Comparison of ENCODE assay signal across 12 cellular contexts in the genomic region with DNA sequence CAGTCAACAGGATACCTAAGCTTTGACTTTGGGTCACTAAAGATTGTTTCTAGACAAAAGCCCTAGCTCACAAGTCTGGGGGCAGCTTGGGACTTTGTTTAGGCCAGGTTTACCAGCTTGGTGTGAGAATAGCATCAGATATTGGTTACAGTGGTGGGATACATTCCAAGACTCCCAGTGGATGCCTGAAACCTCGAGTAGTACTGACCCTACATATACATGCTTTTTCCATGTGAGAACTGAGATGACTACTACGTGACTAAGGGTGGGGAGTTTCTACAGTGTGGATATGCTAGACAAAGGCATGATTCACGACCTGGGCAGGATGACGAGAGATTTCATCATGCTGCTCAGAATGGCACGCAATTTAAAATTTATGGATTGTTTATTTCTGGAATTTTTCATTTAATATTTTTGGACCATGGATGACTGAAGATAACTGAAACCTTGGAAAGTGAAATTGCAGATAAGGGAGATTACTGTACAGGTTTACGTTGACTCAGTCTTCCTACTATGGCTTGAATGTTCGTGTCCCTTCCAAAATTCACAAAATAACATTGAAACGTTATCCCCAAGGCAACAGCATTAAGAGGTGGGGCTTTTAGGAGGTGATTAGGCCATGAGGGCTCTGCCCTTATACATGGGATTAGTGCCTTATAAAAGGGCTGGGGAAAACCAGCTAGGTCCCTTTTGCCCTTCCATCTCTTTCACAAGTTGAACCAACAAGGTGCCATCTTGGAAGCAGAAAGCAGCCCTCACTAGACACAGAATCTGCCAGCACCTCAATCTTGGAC. TPM values are rescaled to one million over a fixed set of nuclear protein-coding genes. Genes with fewer than 3 reads are reported as not detected.
DNase-seq lines count a peak whose midpoint lies in the region; ATAC-seq, FAIRE-seq and TF ChIP-seq lines count a peak whose summit lies in the region.
"Had no signal": no experiment of that assay in that cellular context is flagged by ENCODE, and none has a peak within 500 bp of the region (broad histone marks: within the 10 kb centered on the region; RNA-seq: fewer than 3 reads in every experiment).

No MANE protein-coding gene starts in this region.

- POLR2A ChIA-PET in HepG2 (lab: Yijun Ruan, JAX), result no interaction called here

- no TSS peak for BruUV-seq in HepG2 (replicated peaks; lab: Mats Ljungman, UMichigan)

- H3K27ac ChIP-seq in HepG2 (ENCODE audit: extremely low read length, insufficient read depth, low read length) (no peak overlapping the region), right lobe of liver (no peak overlapping the region), right atrium auricular region (peak overlapping the region; percentile 84 to 85)
- H3K27ac ChIP-seq: tibial nerve had no signal

- no peak overlapping the region for H3K4me2 ChIP-seq in HepG2 (ENCODE audit: low read depth, low read length)

- intact Hi-C loops in HepG2 (cut with micrococcal nuclease; ENCODE audit: unreplicated experiment) (no loop called here), right lobe of liver (cut with DNase I) (no loop called here)

- TF ChIP-seq EP300 in HepG2 (IDR thresholded peaks at IDR 0.05; ENCODE audit: low read depth in 2 of 2, low read length in 2 of 2), result no peak
- TF ChIP-seq EP300 in HepG2 (CRISPR knock-in tag; IDR thresholded peaks at IDR 0.05; ENCODE audit: borderline replicate concordance), result no peak

- no peaks in the 10 kb centered on the region for H3K9me3 ChIP-seq in HepG2 (ENCODE audit: low read length)
- H3K9me3 ChIP-seq in right lobe of liver, result no peaks in the 10 kb centered on the region
- peaks cover 6% of the 10 kb centered on the region for H3K9me3 ChIP-seq in adipocyte (ENCODE audit: control insufficient read depth, low read length)
- H3K9me3 ChIP-seq in right atrium auricular region, result no peaks in the 10 kb centered on the region
- H3K9me3 ChIP-seq: Peyer's patch, tibial nerve had no signal

- no peak for TF ChIP-seq RAD21 in HepG2 (CRISPR knock-in tag; IDR thresholded peaks at IDR 0.05)

- H3K4me1 ChIP-seq in HepG2 (ENCODE audit: insufficient read depth, low read length), result peaks cover 39% of the 10 kb centered on the region
- peaks cover 0 to 26% (median 13%) of the 10 kb centered on the region in 4 donors for H3K4me1 ChIP-seq in right lobe of liver
- H3K4me1 ChIP-seq in adipocyte (ENCODE audit: control insufficient read depth, insufficient read depth, low read length), result peaks cover 48% of the 10 kb centered on the region
- H3K4me1 ChIP-seq in right atrium auricular region, result peaks cover 0 to 67% of the 10 kb centered on the region in 2 donors

- peaks cover 1 to 9% of the 10 kb centered on the region in 2 experiments; a peak in 2 of 5 replicates for H3K27me3 ChIP-seq in HepG2 (ENCODE audit: control insufficient read depth in 1 of 2, insufficient read depth in 2 of 2, low read length in 2 of 2)
- no peaks in the 10 kb centered on the region for H3K27me3 ChIP-seq in right lobe of liver
- no peaks in the 10 kb centered on the region for H3K27me3 ChIP-seq in adipocyte (replicated peaks; ENCODE audit: control insufficient read depth, insufficient read depth, low read length)
- no peaks in the 10 kb centered on the region for H3K27me3 ChIP-seq in right atrium auricular region
- H3K27me3 ChIP-seq: Peyer's patch, tibial nerve had no signal

- no peak for ATAC-seq in HepG2
- no peak for ATAC-seq in right lobe of liver
- ATAC-seq in GM21390 (IDR thresholded peaks at IDR 0.05; ENCODE audit: unreplicated experiment), result no peak
- ATAC-seq in GM21528 (IDR thresholded peaks at IDR 0.05; ENCODE audit: low FRiP score, unreplicated experiment), result no peak
- ATAC-seq: CD8-positive, alpha-beta T cell had no signal

- 61% methylated on average over 8 of the region's 8 CpGs for WGBS in HepG2 (ENCODE audit: low lambda C conversion rate)
- 94% methylated on average over 8 of the region's 8 CpGs for WGBS in right lobe of liver (ENCODE audit: insufficient coverage, low coverage, low lambda C conversion rate, missing lambda C conversion rate)

- no peak for FAIRE-seq in HepG2 (lab: Jason Lieb, UNC)

- no peak overlapping the region for H3K4me3 ChIP-seq in HepG2 (replicated peaks in 1 of 3; ENCODE audit: insufficient read depth in 1 of 3, low read depth in 2 of 3, low read length in 3 of 3)
- no peak overlapping the region for H3K4me3 ChIP-seq in right lobe of liver
- H3K4me3 ChIP-seq in adipocyte (ENCODE audit: low read length), result no peak overlapping the region
- no peak overlapping the region for H3K4me3 ChIP-seq in right atrium auricular region
- H3K4me3 ChIP-seq: Peyer's patch, tibial nerve had no signal

- no peaks in the 10 kb centered on the region for H3K36me3 ChIP-seq in HepG2 (replicated peaks in 1 of 2; ENCODE audit: control insufficient read depth in 1 of 2, insufficient read depth in 2 of 2, low read length in 2 of 2)
- no peaks in the 10 kb centered on the region for H3K36me3 ChIP-seq in right lobe of liver
- H3K36me3 ChIP-seq in adipocyte (ENCODE audit: control insufficient read depth, insufficient read depth, low read length, severe bottlenecking), result no peaks in the 10 kb centered on the region
- H3K36me3 ChIP-seq in right atrium auricular region, result no peaks in the 10 kb centered on the region
- H3K36me3 ChIP-seq: Peyer's patch, tibial nerve had no signal

- DNase-seq in HepG2 (ENCODE audit: low spot score) (no peak), right lobe of liver (no peak), adipocyte (ENCODE audit: low read depth) (peak; percentile 92), right atrium auricular region (ENCODE audit: low spot score) (no peak), Kasumi-1 (lab: John Stamatoyannopoulos, UW) (no peak), GOT3 (lab: John Stamatoyannopoulos, UW) (no peak)
- DNase-seq: CD8-positive, alpha-beta T cell; Peyer's patch had no signal

- no peak overlapping the region for H2AFZ ChIP-seq in HepG2 (ENCODE audit: low read length)

- no peak overlapping the region for H3K9ac ChIP-seq in HepG2 (ENCODE audit: insufficient read depth, low read depth, low read length)
- no peak overlapping the region for H3K9ac ChIP-seq in adipocyte (ENCODE audit: low read length)

- H4K20me1 ChIP-seq in HepG2 (ENCODE audit: insufficient read depth, low read length), result no peaks in the 10 kb centered on the region

- no peak for TF ChIP-seq POLR2A in HepG2 (IDR thresholded peaks at IDR 0.05; ENCODE audit: insufficient read depth in 1 of 2, low read depth in 2 of 2, low read length in 2 of 2)
- no peak for TF ChIP-seq POLR2A in right lobe of liver (IDR thresholded peaks at IDR 0.05)

- no peak for TF ChIP-seq CTCF in HepG2 (CRISPR knock-in tag; IDR thresholded peaks at IDR 0.05)
- TF ChIP-seq CTCF in right lobe of liver (IDR thresholded peaks at IDR 0.05), result no peak
- no peak for TF ChIP-seq CTCF in right atrium auricular region (IDR thresholded peaks at IDR 0.05)

- CTCF ChIA-PET in HepG2 (lab: Yijun Ruan, JAX; ENCODE audit: low intra/inter-chr PET ratio, low total read pairs), result no interaction called here

- no peaks in the 10 kb centered on the region for H3K79me2 ChIP-seq in HepG2 (ENCODE audit: insufficient read depth, low read length)

- in situ Hi-C loops in HepG2 (cut with HindIII; ENCODE audit: extremely low pct_ligation_motif_present, low pct_unique_long_range_greater_than_20kb), result no loop called here

TF ChIP-seq in HepG2, 621 proteins besides CTCF, POLR2A, EP300 and RAD21 (continues in another document):
- TF ChIP-seq FOXP1 (IDR thresholded peaks at IDR 0.05) (no peak), FOXP1 (CRISPR knock-in tag; IDR thresholded peaks at IDR 0.05) (no peak), ZZZ3 (CRISPR knock-in tag; IDR thresholded peaks at IDR 0.05; ENCODE audit: borderline replicate concordance) (no peak), ZNF333 (CRISPR knock-in tag; IDR thresholded peaks at IDR 0.05; ENCODE audit: borderline replicate concordance) (no peak), YEATS2 (CRISPR knock-in tag; IDR thresholded peaks at IDR 0.05; ENCODE audit: borderline replicate concordance) (no peak), SRSF1 (optimal IDR thresholded peaks at IDR 0.05; ENCODE audit: low read depth, low read length) (no peak)
- TF ChIP-seq, protein P1, sequence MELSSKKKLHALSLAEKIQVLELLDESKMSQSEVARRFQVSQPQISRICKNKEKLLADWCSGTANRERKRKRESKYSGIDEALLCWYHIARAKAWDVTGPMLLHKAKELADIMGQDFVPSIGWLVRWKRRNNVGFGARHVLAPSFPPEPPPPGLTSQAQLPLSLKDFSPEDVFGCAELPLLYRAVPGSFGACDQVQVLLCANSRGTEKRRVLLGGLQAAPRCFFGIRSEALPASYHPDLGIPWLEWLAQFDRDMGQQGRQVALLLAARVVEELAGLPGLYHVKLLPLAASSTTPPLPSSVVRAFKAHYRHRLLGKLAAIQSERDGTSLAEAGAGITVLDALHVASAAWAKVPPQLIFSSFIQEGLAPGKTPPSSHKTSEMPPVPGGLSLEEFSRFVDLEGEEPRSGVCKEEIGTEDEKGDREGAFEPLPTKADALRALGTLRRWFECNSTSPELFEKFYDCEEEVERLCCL (CRISPR knock-in tag; IDR thresholded peaks at IDR 0.05; ENCODE audit: borderline replicate concordance), result no peak

RNA-seq across cellular contexts. Expression of a gene that starts 50.2 kb away (rescaled TPM):
- 0.02 TPM in 1 of 2 replicates, not detected in the other for total RNA-seq in HepG2 (2016; rRNA removed; fragmentation: Illumina TruSeq; extraction: Trizol)
- total RNA-seq in HepG2 (2016; cell fraction: cytosol; rRNA removed; fragmentation: Illumina TruSeq; extraction: Trizol; ENCODE audit: low read depth), result not detected in 2 replicates
- total RNA-seq in HepG2 (2016; cell fraction: insoluble cytoplasmic fraction; rRNA removed; fragmentation: Illumina TruSeq; extraction: Trizol), result not detected in 2 replicates
- not detected in 2 replicates for total RNA-seq in HepG2 (2016; cell fraction: membrane; rRNA removed; fragmentation: Illumina TruSeq; extraction: Trizol)
- total RNA-seq in HepG2 (2016; cell fraction: nucleus; rRNA removed; fragmentation: Illumina TruSeq; extraction: Trizol), result 0.09 TPM in 1 of 2 replicates, not detected in the other
- 0.01 TPM in 1 of 2 replicates, not detected in the other for polyA plus RNA-seq in HepG2 (2011; rRNA removed)
- not detected in 2 replicates for polyA plus RNA-seq in HepG2 (2011; cell fraction: cytosol; rRNA removed)
- polyA plus RNA-seq in HepG2 (2011; cell fraction: nucleus; rRNA removed), result not detected in 2 replicates
- 0.04 and 0.09 TPM in 2 replicates for polyA plus RNA-seq in HepG2 (2012)
- polyA plus RNA-seq in HepG2 (2016; cell fraction: cytosol; fragmentation: Illumina TruSeq; extraction: Trizol; ENCODE audit: low read depth), result not detected in 2 replicates
- not detected in 2 replicates for polyA plus RNA-seq in HepG2 (2016; cell fraction: insoluble cytoplasmic fraction; fragmentation: Illumina TruSeq; extraction: Trizol; ENCODE audit: low read depth)
- polyA plus RNA-seq in HepG2 (2016; cell fraction: membrane; fragmentation: Illumina TruSeq; extraction: Trizol; ENCODE audit: low read depth), result not detected in 2 replicates
- 0.10 TPM in 1 of 2 replicates, not detected in the other for polyA plus RNA-seq in HepG2 (2016; cell fraction: nucleus; fragmentation: Illumina TruSeq; extraction: Trizol; ENCODE audit: insufficient read depth, low read depth)
- not detected in 2 replicates for polyA minus RNA-seq in HepG2 (2011; rRNA and poly(A)+ RNA removed; ENCODE audit: low replicate concordance)
- polyA minus RNA-seq in HepG2 (2011; cell fraction: cytosol; rRNA and poly(A)+ RNA removed), result not detected in 2 replicates
- not detected in 2 replicates for polyA minus RNA-seq in HepG2 (2011; cell fraction: nucleus; rRNA and poly(A)+ RNA removed)
- total RNA-seq in right lobe of liver, result not detected
- total RNA-seq in right atrium auricular region, result under 1 TPM in 1 of 2 donors, not detected in 1; 0.08 TPM
- total RNA-seq: activated CD8-positive, alpha-beta memory T cell treated with anti-CD3 and anti-CD28 coated beads for 36 hours; CD8-positive, alpha-beta T cell; Peyer's patch; tibial nerve had no signal

Comparison
In these comparisons a context has a peak if more than half of its experiments do, and no peak if none do; other contexts are left out.
1. H3K27ac ChIP-seq: peak in right atrium auricular region (2 of 2); none in HepG2 (single experiment) and right lobe of liver (0 of 3).